1 cellular context compared by ENCODE assay signal in genomic region chr12:89344043-89344861, GRCh38.
TF ChIP-seq lines count a peak whose summit lies in the region.

No MANE protein-coding gene starts in this region.

TF ChIP-seq in liver, 16 proteins besides CTCF, POLR2A, EP300 and RAD21 (continued from another document):
- TF ChIP-seq, protein P1, sequence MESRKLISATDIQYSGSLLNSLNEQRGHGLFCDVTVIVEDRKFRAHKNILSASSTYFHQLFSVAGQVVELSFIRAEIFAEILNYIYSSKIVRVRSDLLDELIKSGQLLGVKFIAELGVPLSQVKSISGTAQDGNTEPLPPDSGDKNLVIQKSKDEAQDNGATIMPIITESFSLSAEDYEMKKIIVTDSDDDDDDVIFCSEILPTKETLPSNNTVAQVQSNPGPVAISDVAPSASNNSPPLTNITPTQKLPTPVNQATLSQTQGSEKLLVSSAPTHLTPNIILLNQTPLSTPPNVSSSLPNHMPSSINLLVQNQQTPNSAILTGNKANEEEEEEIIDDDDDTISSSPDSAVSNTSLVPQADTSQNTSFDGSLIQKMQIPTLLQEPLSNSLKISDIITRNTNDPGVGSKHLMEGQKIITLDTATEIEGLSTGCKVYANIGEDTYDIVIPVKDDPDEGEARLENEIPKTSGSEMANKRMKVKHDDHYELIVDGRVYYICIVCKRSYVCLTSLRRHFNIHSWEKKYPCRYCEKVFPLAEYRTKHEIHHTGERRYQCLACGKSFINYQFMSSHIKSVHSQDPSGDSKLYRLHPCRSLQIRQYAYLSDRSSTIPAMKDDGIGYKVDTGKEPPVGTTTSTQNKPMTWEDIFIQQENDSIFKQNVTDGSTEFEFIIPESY (IDR thresholded peaks at IDR 0.05) = peak; percentile 59
- TF ChIP-seq EGR1 (IDR thresholded peaks at IDR 0.05; ENCODE audit: low read depth in 2 of 2) = peak in 1 of 2 donors; percentile 73
